1 cellular context compared by ENCODE assay signal in genomic region chr21:39153373-39153772, GRCh38.
TF ChIP-seq lines count a peak whose summit lies in the region.

No MANE protein-coding gene starts in this region.

TF ChIP-seq in Ishikawa, 13 proteins besides CTCF, POLR2A, EP300 and RAD21 (continued from another document):
- TF ChIP-seq REST (IDR thresholded peaks at IDR 0.05; ENCODE audit: low read depth) (no peak), CREB1 (IDR thresholded peaks at IDR 0.05; ENCODE audit: low read depth) (no peak), FOXM1 (IDR thresholded peaks at IDR 0.05; ENCODE audit: borderline replicate concordance, low read depth) (no peak), ZBTB7A (IDR thresholded peaks at IDR 0.05; ENCODE audit: low read depth) (no peak)
